Comparison of ENCODE assay signal across 18 cellular contexts in genomic region chr9:121550041-121550440, GRCh38. TPM values are rescaled to one million over a fixed set of nuclear protein-coding genes. Genes with fewer than 3 reads are reported as not detected.
DNase-seq lines count a peak whose midpoint lies in the region; ATAC-seq, FAIRE-seq and TF ChIP-seq lines count a peak whose summit lies in the region.
"Had no signal": no experiment of that assay in that cellular context is flagged by ENCODE, and none has a peak within 500 bp of the region (broad histone marks: within the 10 kb centered on the region; RNA-seq: fewer than 3 reads in every experiment).

No MANE protein-coding gene starts in this region.

- H3K27me3 Mint-ChIP-seq in mesothelial cell of epicardium (ENCODE audit: low read depth) = peaks cover 2% of the 10 kb centered on the region
- peaks cover 31% of the 10 kb centered on the region for H3K27me3 Mint-ChIP-seq in activated CD8-positive, alpha-beta T cell treated with anti-CD3 and anti-CD28 coated beads for 36 hours

- no peaks in the 10 kb centered on the region for H3K9me3 ChIP-seq in HepG2 (ENCODE audit: low read length)
- H3K9me3 ChIP-seq in right lobe of liver = no peaks in the 10 kb centered on the region
- H3K9me3 ChIP-seq in PC-3 (ENCODE audit: low read length) = no peaks in the 10 kb centered on the region
- H3K9me3 ChIP-seq in uterus = no peaks in the 10 kb centered on the region
- H3K9me3 ChIP-seq: adrenal gland had no signal

- ATAC-seq in HepG2 (no peak), right lobe of liver (no peak), PC-3 (no peak)
- ATAC-seq in activated CD8-positive, alpha-beta T cell treated with anti-CD3 and anti-CD28 coated beads for 36 hours = no peak

- no peaks in the 10 kb centered on the region for H3K9me2 ChIP-seq in PC-3 (replicated peaks; ENCODE audit: low read length)

- H3K36me3 ChIP-seq in HepG2 (replicated peaks in 1 of 2; ENCODE audit: control insufficient read depth in 1 of 2, insufficient read depth in 2 of 2, low read length in 2 of 2) (no peaks in the 10 kb centered on the region), right lobe of liver (no peaks in the 10 kb centered on the region), PC-3 (ENCODE audit: low read depth, low read length) (no peaks in the 10 kb centered on the region), uterus (no peaks in the 10 kb centered on the region)
- H3K36me3 ChIP-seq: adrenal gland had no signal

- CTCF ChIA-PET in HepG2 (lab: Yijun Ruan, JAX; ENCODE audit: low intra/inter-chr PET ratio, low total read pairs) = interaction anchor here (1.2 to 1.9 kb wide), 2 partner anchors 134 to 442 kb away, joined by 3 to 8 read pairs; no protein-coding TSS in a partner anchor
- CTCF ChIA-PET in PC-3 (lab: Charles Lee) = interaction anchor here (0.5 to 0.8 kb wide), 2 partner anchors 24 to 111 kb away, joined by 3 read pairs; no protein-coding TSS in a partner anchor
- CTCF ChIA-PET in activated CD8-positive, alpha-beta T cell treated with anti-CD3 and anti-CD28 coated beads for 36 hours (lab: Charles Lee) = interaction anchor here (0.6 to 1.8 kb wide), 25 partner anchors 9 to 549 kb away, joined by 3 to 10 read pairs (median 4); no protein-coding TSS in a partner anchor

- POLR2A ChIA-PET in HepG2 (lab: Yijun Ruan, JAX) = no interaction called here
- POLR2A ChIA-PET in PC-3 (lab: Charles Lee; ENCODE audit: unreplicated experiment) = no interaction called here
- POLR2A ChIA-PET in activated CD8-positive, alpha-beta T cell treated with anti-CD3 and anti-CD28 coated beads for 36 hours (lab: Charles Lee) = no interaction called here

- peaks cover 7% of the 10 kb centered on the region for H3K4me1 Mint-ChIP-seq in mesothelial cell of epicardium
- no peaks in the 10 kb centered on the region for H3K4me1 Mint-ChIP-seq in activated CD8-positive, alpha-beta T cell treated with anti-CD3 and anti-CD28 coated beads for 36 hours (ENCODE audit: low read depth)
- H3K4me1 Mint-ChIP-seq: activated B cell treated with CpG ODN at 0.5 μM for 24 hours had no signal

- H4K20me1 ChIP-seq in HepG2 (ENCODE audit: insufficient read depth, low read length) (no peaks in the 10 kb centered on the region), PC-3 (ENCODE audit: low read length) (no peaks in the 10 kb centered on the region)

- H3K79me2 ChIP-seq in HepG2 (ENCODE audit: insufficient read depth, low read length) = no peaks in the 10 kb centered on the region
- H3K79me2 ChIP-seq in PC-3 (ENCODE audit: low read length) = no peaks in the 10 kb centered on the region

- no peaks in the 10 kb centered on the region for H3K36me3 Mint-ChIP-seq in mesothelial cell of epicardium
- H3K36me3 Mint-ChIP-seq in activated CD8-positive, alpha-beta T cell treated with anti-CD3 and anti-CD28 coated beads for 36 hours (ENCODE audit: low read depth) = no peaks in the 10 kb centered on the region
- H3K36me3 Mint-ChIP-seq: activated CD4-positive, alpha-beta memory T cell treated with anti-CD3 and anti-CD28 coated beads for 36 hours; immature natural killer cell had no signal

- intact Hi-C loops in HepG2 (cut with micrococcal nuclease; ENCODE audit: unreplicated experiment) = loop anchor here (5.0 kb wide), 1 partner anchor 82 kb away; no protein-coding TSS in a partner anchor
- intact Hi-C loops in right lobe of liver (cut with DNase I) = loop anchor here (5.0 to 10.0 kb wide), 2 partner anchors 135 to 137 kb away; no protein-coding TSS in a partner anchor
- intact Hi-C loops in PC-3 (cut with micrococcal nuclease) = loop anchor here (2.0 kb wide), 1 partner anchor 135 kb away; no protein-coding TSS in a partner anchor
- intact Hi-C loops in uterus (cut with DNase I; ENCODE audit: low total_unique reads) = loop anchor here (10.0 kb wide), 1 partner anchor 135 kb away; no protein-coding TSS in a partner anchor
- intact Hi-C loops in activated CD8-positive, alpha-beta T cell treated with anti-CD3 and anti-CD28 coated beads for 36 hours (cut with micrococcal nuclease) = no loop called here

- no peak for TF ChIP-seq RAD21 in HepG2 (CRISPR knock-in tag; IDR thresholded peaks at IDR 0.05)

- H3K27me3 ChIP-seq in HepG2 (ENCODE audit: control insufficient read depth in 1 of 2, insufficient read depth in 2 of 2, low read length in 2 of 2) (peaks cover 2 to 25% of the 10 kb centered on the region in 2 experiments; a peak in 3 of 5 replicates), right lobe of liver (no peaks in the 10 kb centered on the region), PC-3 (ENCODE audit: low read length) (no peaks in the 10 kb centered on the region), uterus (no peaks in the 10 kb centered on the region)
- H3K27me3 ChIP-seq: adrenal gland had no signal

- BruUV-seq in HepG2 (replicated peaks; lab: Mats Ljungman, UMichigan) = no TSS peak
- BruUV-seq in PC-3 (replicated peaks; lab: Mats Ljungman, UMichigan) = no TSS peak

- no peaks in the 10 kb centered on the region for H3K9me3 Mint-ChIP-seq in mesothelial cell of epicardium
- no peaks in the 10 kb centered on the region for H3K9me3 Mint-ChIP-seq in activated CD8-positive, alpha-beta T cell treated with anti-CD3 and anti-CD28 coated beads for 36 hours
- H3K9me3 Mint-ChIP-seq: activated B cell treated with CpG ODN at 0.5 μM for 24 hours; activated CD4-positive, alpha-beta memory T cell treated with anti-CD3 and anti-CD28 coated beads for 36 hours; CD4-positive, alpha-beta T cell; HFFc6; immature natural killer cell had no signal

- TF ChIP-seq CTCF in HepG2 (CRISPR knock-in tag; IDR thresholded peaks at IDR 0.05) (no peak), right lobe of liver (IDR thresholded peaks at IDR 0.05) (no peak), PC-3 (conservative IDR thresholded peaks at IDR 0.05; ENCODE audit: low read depth, low read length) (no peak), mesothelial cell of epicardium (IDR thresholded peaks at IDR 0.05; ENCODE audit: unreplicated experiment) (no peak), uterus (IDR thresholded peaks at IDR 0.05) (no peak)
- TF ChIP-seq CTCF in activated CD8-positive, alpha-beta T cell treated with anti-CD3 and anti-CD28 coated beads for 36 hours (IDR thresholded peaks at IDR 0.05) = no peak

- H2AFZ ChIP-seq in HepG2 (ENCODE audit: low read length) (no peak overlapping the region), PC-3 (ENCODE audit: low read length) (0 out of 2 replicates have a peak overlapping the region, but pooled peaks have one; percentile 64)

- TF ChIP-seq EP300 in HepG2 (IDR thresholded peaks at IDR 0.05; ENCODE audit: low read depth in 2 of 2, low read length in 2 of 2) = no peak
- TF ChIP-seq EP300 in HepG2 (CRISPR knock-in tag; IDR thresholded peaks at IDR 0.05; ENCODE audit: borderline replicate concordance) = no peak

- no peak for FAIRE-seq in HepG2 (lab: Jason Lieb, UNC)
- FAIRE-seq: bronchial epithelial cell, RCC 7860 had no signal

- peak overlapping the region; percentile 65 for H3K4me3 Mint-ChIP-seq in mesothelial cell of epicardium
- H3K4me3 Mint-ChIP-seq in activated CD8-positive, alpha-beta T cell treated with anti-CD3 and anti-CD28 coated beads for 36 hours = no peak overlapping the region
- H3K4me3 Mint-ChIP-seq: activated CD4-positive, alpha-beta memory T cell treated with anti-CD3 and anti-CD28 coated beads for 36 hours; CD4-positive, alpha-beta T cell; HFFc6 had no signal

- no peak for DNase-seq in HepG2 (ENCODE audit: low spot score)
- no peak for DNase-seq in right lobe of liver
- DNase-seq in PC-3 = no peak
- DNase-seq in mesothelial cell of epicardium (ENCODE audit: low spot score in 2 of 2, unreplicated experiment in 2 of 2) = no peak
- no peak for DNase-seq in caudate nucleus (lab: John Stamatoyannopoulos, UW)
- DNase-seq in uterus = no peak
- DNase-seq in stimulated activated CD4-positive, alpha-beta T cell treated with anti-CD3 and anti-CD28 coated beads, Interleukin-2, amount 100 ng/mL, for 48 hours = no peak
- DNase-seq in activated CD8-positive, alpha-beta T cell treated with anti-CD3 and anti-CD28 coated beads for 36 hours = no peak
- DNase-seq: cortex of kidney had no signal

- in situ Hi-C loops in HepG2 (cut with HindIII; ENCODE audit: extremely low pct_ligation_motif_present, low pct_unique_long_range_greater_than_20kb) = no loop called here

- no peaks in the 10 kb centered on the region for H3F3A ChIP-seq in PC-3 (ENCODE audit: low read length, unreplicated experiment)

- H3K4me1 ChIP-seq in HepG2 (ENCODE audit: insufficient read depth, low read length) (0 out of 2 replicates have a peak, but pooled peaks cover 13% of the 10 kb centered on the region), right lobe of liver (peaks cover 0 to 14% (median 3%) of the 10 kb centered on the region in 4 donors), PC-3 (ENCODE audit: insufficient read depth, low read length) (peaks cover 8% of the 10 kb centered on the region; the same call in 1 of the 2 replicates), uterus (peaks cover 0 to 11% of the 10 kb centered on the region in 2 donors)

- WGBS in HepG2 (ENCODE audit: low lambda C conversion rate) = 73% methylated on average over 6 of the region's 6 CpGs
- WGBS in right lobe of liver (ENCODE audit: insufficient coverage, low coverage, low lambda C conversion rate, missing lambda C conversion rate) = 82% methylated on average over 6 of the region's 6 CpGs

- H3K9ac ChIP-seq in HepG2 (ENCODE audit: insufficient read depth, low read depth, low read length) = no peak overlapping the region
- H3K9ac ChIP-seq in PC-3 (ENCODE audit: low read length) = no peak overlapping the region

- 0 out of 6 replicates have a peak overlapping the region, but pooled peaks of 1 of the 3 experiments have one; percentile 65 for H3K4me3 ChIP-seq in HepG2 (replicated peaks in 1 of 3; ENCODE audit: insufficient read depth in 1 of 3, low read depth in 2 of 3, low read length in 3 of 3)
- H3K4me3 ChIP-seq in right lobe of liver = no peak overlapping the region
- no peak overlapping the region for H3K4me3 ChIP-seq in PC-3 (ENCODE audit: low read length)
- no peak overlapping the region for H3K4me3 ChIP-seq in uterus

- no peak for TF ChIP-seq POLR2A in HepG2 (IDR thresholded peaks at IDR 0.05; ENCODE audit: insufficient read depth in 1 of 2, low read depth in 2 of 2, low read length in 2 of 2)
- no peak for TF ChIP-seq POLR2A in right lobe of liver (IDR thresholded peaks at IDR 0.05)
- no peak for TF ChIP-seq POLR2A in uterus (IDR thresholded peaks at IDR 0.05)

- H3K27ac Mint-ChIP-seq in mesothelial cell of epicardium = no peak overlapping the region
- H3K27ac Mint-ChIP-seq in activated CD8-positive, alpha-beta T cell treated with anti-CD3 and anti-CD28 coated beads for 36 hours = no peak overlapping the region
- H3K27ac Mint-ChIP-seq: activated B cell treated with CpG ODN at 0.5 μM for 24 hours; activated CD4-positive, alpha-beta memory T cell treated with anti-CD3 and anti-CD28 coated beads for 36 hours; CD4-positive, alpha-beta T cell; HFFc6; immature natural killer cell had no signal

- H3K4me2 ChIP-seq in HepG2 (ENCODE audit: low read depth, low read length) = 0 out of 2 replicates have a peak overlapping the region, but pooled peaks have one; percentile 66
- peak overlapping the region; percentile 80 for H3K4me2 ChIP-seq in PC-3 (ENCODE audit: low read length)

- H3K27ac ChIP-seq in HepG2 (ENCODE audit: extremely low read length, insufficient read depth, low read length) (no peak overlapping the region), right lobe of liver (no peak overlapping the region), PC-3 (ENCODE audit: low read length) (no peak overlapping the region), caudate nucleus (ENCODE audit: low read depth, low read length) (no peak overlapping the region), uterus (no peak overlapping the region)
- H3K27ac ChIP-seq: adrenal gland had no signal

RNA-seq across cellular contexts. Expression of gene GGTA1, which starts 50.4 kb away (rescaled TPM):
- total RNA-seq in HepG2 (2016; rRNA removed; fragmentation: Illumina TruSeq; extraction: Trizol) = not detected in 2 replicates
- not detected in 2 replicates for total RNA-seq in HepG2 (2016; cell fraction: cytosol; rRNA removed; fragmentation: Illumina TruSeq; extraction: Trizol; ENCODE audit: low read depth)
- not detected in 2 replicates for total RNA-seq in HepG2 (2016; cell fraction: insoluble cytoplasmic fraction; rRNA removed; fragmentation: Illumina TruSeq; extraction: Trizol)
- not detected in 2 replicates for total RNA-seq in HepG2 (2016; cell fraction: membrane; rRNA removed; fragmentation: Illumina TruSeq; extraction: Trizol)
- total RNA-seq in HepG2 (2016; cell fraction: nucleus; rRNA removed; fragmentation: Illumina TruSeq; extraction: Trizol) = not detected in 2 replicates
- polyA plus RNA-seq in HepG2 (2011; rRNA removed) = not detected in 2 replicates
- not detected in 2 replicates for polyA plus RNA-seq in HepG2 (2011; cell fraction: cytosol; rRNA removed)
- not detected in 2 replicates for polyA plus RNA-seq in HepG2 (2011; cell fraction: nucleus; rRNA removed)
- not detected in 2 replicates for polyA plus RNA-seq in HepG2 (2012)
- polyA plus RNA-seq in HepG2 (2016; cell fraction: cytosol; fragmentation: Illumina TruSeq; extraction: Trizol; ENCODE audit: low read depth) = not detected in 2 replicates
- polyA plus RNA-seq in HepG2 (2016; cell fraction: insoluble cytoplasmic fraction; fragmentation: Illumina TruSeq; extraction: Trizol; ENCODE audit: low read depth) = not detected in 2 replicates
- not detected in 2 replicates for polyA plus RNA-seq in HepG2 (2016; cell fraction: membrane; fragmentation: Illumina TruSeq; extraction: Trizol; ENCODE audit: low read depth)
- polyA plus RNA-seq in HepG2 (2016; cell fraction: nucleus; fragmentation: Illumina TruSeq; extraction: Trizol; ENCODE audit: insufficient read depth, low read depth) = not detected in 2 replicates
- not detected in 2 replicates for polyA minus RNA-seq in HepG2 (2011; rRNA and poly(A)+ RNA removed; ENCODE audit: low replicate concordance)
- not detected in 2 replicates for polyA minus RNA-seq in HepG2 (2011; cell fraction: cytosol; rRNA and poly(A)+ RNA removed)
- not detected in 2 replicates for polyA minus RNA-seq in HepG2 (2011; cell fraction: nucleus; rRNA and poly(A)+ RNA removed)
- total RNA-seq in right lobe of liver = 1 to 10 TPM in 5 of 6 experiments, under 1 TPM in 1; 0.43 to 3.5 (median 1.5) TPM
- total RNA-seq in PC-3 (2014; rRNA removed) = not detected in 2 replicates
- 0.22 TPM in 1 of 3 replicates, not detected in the others for total RNA-seq in mesothelial cell of epicardium
- total RNA-seq in uterus = 10 to 100 TPM in 1 of 4 donors, 1 to 10 TPM in 2, under 1 TPM in 1; 0.77 to 16.3 (median 6.0) TPM
- total RNA-seq in activated CD8-positive, alpha-beta T cell treated with anti-CD3 and anti-CD28 coated beads for 36 hours = not detected
- total RNA-seq: activated B cell treated with CpG ODN at 0.5 μM for 24 hours; activated CD4-positive, alpha-beta memory T cell treated with anti-CD3 and anti-CD28 coated beads for 36 hours; bronchial epithelial cell; CD4-positive, alpha-beta T cell; endothelial cell of umbilical vein; HFFc6 had no signal
- polyA plus RNA-seq: endothelial cell of umbilical vein had no signal
